Comparison of ENCODE assay signal across 2 cellular contexts in genomic region chr7:12714436-12714737, GRCh38.
TF ChIP-seq lines count a peak whose summit lies in the region.

No MANE protein-coding gene starts in this region.

TF ChIP-seq in A549, 52 proteins besides CTCF, POLR2A, EP300 and RAD21 (continued from another document):
- TF ChIP-seq USF2 (IDR thresholded peaks at IDR 0.05), result no peak
- TF ChIP-seq CBX8 (IDR thresholded peaks at IDR 0.05), result no peak
- TF ChIP-seq, protein P1, sequence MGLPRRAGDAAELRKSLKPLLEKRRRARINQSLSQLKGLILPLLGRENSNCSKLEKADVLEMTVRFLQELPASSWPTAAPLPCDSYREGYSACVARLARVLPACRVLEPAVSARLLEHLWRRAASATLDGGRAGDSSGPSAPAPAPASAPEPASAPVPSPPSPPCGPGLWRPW (IDR thresholded peaks at IDR 0.05), result no peak
- TF ChIP-seq JUNB (IDR thresholded peaks at IDR 0.05), result no peak
- TF ChIP-seq KDM1A (IDR thresholded peaks at IDR 0.05; ENCODE audit: low read depth), result no peak
- TF ChIP-seq RFX5 (IDR thresholded peaks at IDR 0.05), result no peak
- no peak for TF ChIP-seq CHD4 (IDR thresholded peaks at IDR 0.05; ENCODE audit: borderline replicate concordance)

TF ChIP-seq in HEK293, 187 proteins besides CTCF, POLR2A, EP300 and RAD21 (continued from another document):
- TF ChIP-seq REST (tag by site-specific recombination; IDR thresholded peaks at IDR 0.05), result 0 out of 2 replicates have a peak, but pooled peaks have one; percentile 28
